ENCODE assay signal across 8 cellular contexts in the genomic region with DNA sequence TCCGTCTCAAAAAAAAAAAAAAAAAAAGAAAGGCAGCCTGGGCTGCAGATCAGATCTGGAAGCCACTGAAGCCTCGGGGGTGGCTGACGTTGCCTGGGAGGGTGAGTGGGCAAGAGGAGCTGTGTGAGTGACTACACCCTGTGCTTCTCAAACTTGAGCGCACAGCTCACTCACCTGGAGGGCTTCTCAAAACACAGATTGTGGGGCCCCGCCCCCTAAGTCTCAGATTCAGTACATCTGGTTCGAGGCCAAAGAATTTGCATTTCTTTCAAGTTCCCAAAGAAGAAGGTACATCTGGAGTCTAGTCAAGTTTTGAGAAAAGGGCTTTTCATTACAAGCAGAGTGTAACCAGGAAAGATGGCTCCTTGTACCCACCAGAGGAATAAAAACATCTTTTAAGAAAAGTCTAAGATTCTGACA.
DNase-seq lines count a peak whose midpoint lies in the region; ATAC-seq and TF ChIP-seq lines count a peak whose summit lies in the region.

No MANE protein-coding gene starts in this region.

- peak; percentile 50 for DNase-seq in GM19240 (ENCODE audit: insufficient read length, low spot score)
- DNase-seq in activated CD4-positive, alpha-beta T cell treated with anti-CD3 and anti-CD28 coated beads, Interleukin-2, amount 50 U/mL, for 48 hours = peak; percentile 60 to 73
- DNase-seq in stimulated activated CD8-positive, alpha-beta memory T cell treated with anti-CD3 and anti-CD28 coated beads, Interleukin-15, amount 100 ng/mL, for 48 hours (ENCODE audit: low read depth in 2 of 2) = peak; percentile 15 to 60
- no peak for DNase-seq in endothelial cell (ENCODE audit: low spot score)
- no peak for DNase-seq in HuH-7 (ENCODE audit: low spot score)
- DNase-seq in mesothelial cell of epicardium (ENCODE audit: low spot score in 2 of 2, unreplicated experiment in 2 of 2) = no peak
- DNase-seq in amygdala (lab: John Stamatoyannopoulos, UW) = no peak

- peaks cover 3% of the 10 kb centered on the region for H3K27me3 Mint-ChIP-seq in endothelial cell (ENCODE audit: unreplicated experiment)
- H3K27me3 Mint-ChIP-seq in mesothelial cell of epicardium (ENCODE audit: low read depth) = peaks cover 6% of the 10 kb centered on the region

- no peaks in the 10 kb centered on the region for H3K9me3 Mint-ChIP-seq in endothelial cell (ENCODE audit: unreplicated experiment)
- H3K9me3 Mint-ChIP-seq in mesothelial cell of epicardium = no peaks in the 10 kb centered on the region

- ATAC-seq in HG02981 (IDR thresholded peaks at IDR 0.05; ENCODE audit: unreplicated experiment) = peak; percentile 74

- H3K27ac Mint-ChIP-seq in endothelial cell (ENCODE audit: unreplicated experiment) = no peak overlapping the region
- no peak overlapping the region for H3K27ac Mint-ChIP-seq in mesothelial cell of epicardium

- no peak for TF ChIP-seq CTCF in endothelial cell (IDR thresholded peaks at IDR 0.05; ENCODE audit: unreplicated experiment)
- TF ChIP-seq CTCF in mesothelial cell of epicardium (IDR thresholded peaks at IDR 0.05; ENCODE audit: unreplicated experiment) = no peak

- H3K36me3 Mint-ChIP-seq in endothelial cell (ENCODE audit: low read depth, unreplicated experiment) (no peaks in the 10 kb centered on the region), mesothelial cell of epicardium (no peaks in the 10 kb centered on the region)

- H3K4me3 Mint-ChIP-seq in endothelial cell (ENCODE audit: unreplicated experiment) = no peak overlapping the region
- H3K4me3 Mint-ChIP-seq in mesothelial cell of epicardium = no peak overlapping the region

- H3K4me1 Mint-ChIP-seq in endothelial cell (ENCODE audit: unreplicated experiment) (no peaks in the 10 kb centered on the region), mesothelial cell of epicardium (peaks cover 2% of the 10 kb centered on the region)

Comparison
In these comparisons a context has a peak if more than half of its experiments do, and no peak if none do; other contexts are left out.
1. DNase-seq: peak in GM19240 (single experiment), activated CD4-positive, alpha-beta T cell treated with anti-CD3 and anti-CD28 coated beads, Interleukin-2, amount 50 U/mL, for 48 hours (2 of 2) and stimulated activated CD8-positive, alpha-beta memory T cell treated with anti-CD3 and anti-CD28 coated beads, Interleukin-15, amount 100 ng/mL, for 48 hours (2 of 2); none in endothelial cell (single experiment), HuH-7 (single experiment), mesothelial cell of epicardium (0 of 2) and amygdala (0 of 56).